9 cellular contexts compared by ENCODE assay signal in genomic region chr6:108847738-108848115, GRCh38. TPM values are rescaled to one million over a fixed set of nuclear protein-coding genes. Genes with fewer than 3 reads are reported as not detected.
DNase-seq lines count a peak whose midpoint lies in the region; ATAC-seq and TF ChIP-seq lines count a peak whose summit lies in the region.
"Had no signal": no experiment of that assay in that cellular context is flagged by ENCODE, and none has a peak within 500 bp of the region (broad histone marks: within the 10 kb centered on the region; RNA-seq: fewer than 3 reads in every experiment).

No MANE protein-coding gene starts in this region.

- H3K4me1 Mint-ChIP-seq in naive thymus-derived CD4-positive, alpha-beta T cell, result peaks cover 11 to 39% (median 29%) of the 10 kb centered on the region in 7 donors

- CTCF ChIA-PET in naive thymus-derived CD4-positive, alpha-beta T cell (lab: Charles Lee), result interaction anchor here (0.8 to 1.4 kb wide), 2 partner anchors 9 to 225 kb away, joined by 3 to 6 read pairs; no protein-coding TSS in a partner anchor

- DNase-seq in NB4 (ENCODE audit: low read depth) (no peak), choroid plexus epithelial cell (ENCODE audit: low read depth) (no peak), ureter (ENCODE audit: low spot score) (no peak), A172 (ENCODE audit: low spot score) (no peak)
- no peak for DNase-seq in naive thymus-derived CD4-positive, alpha-beta T cell
- DNase-seq in NK-92 treated with Interleukin-12 subunit alpha and Interleukin-12 subunit beta, amount 100 ng/mL, for 24 hours (lab: John Stamatoyannopoulos, UW), result no peak

- H3K27me3 Mint-ChIP-seq in naive thymus-derived CD4-positive, alpha-beta T cell, result peaks cover 0 to 40% (median 0%) of the 10 kb centered on the region in 5 donors

- no peak for TF ChIP-seq CTCF in NB4 (IDR thresholded peaks at IDR 0.05; ENCODE audit: low read depth, low read length)
- no peak for TF ChIP-seq CTCF in choroid plexus epithelial cell (conservative IDR thresholded peaks at IDR 0.05; ENCODE audit: low read depth, low read length)

- H3K27me3 ChIP-seq in BLaER1, result no peaks in the 10 kb centered on the region
- no peaks in the 10 kb centered on the region for H3K27me3 ChIP-seq in naive thymus-derived CD4-positive, alpha-beta T cell (ENCODE audit: control insufficient read depth in 2 of 2, insufficient read depth in 2 of 2, low read length in 2 of 2)

- peaks cover 18% of the 10 kb centered on the region for H3K4me1 ChIP-seq in BLaER1
- H3K4me1 ChIP-seq in naive thymus-derived CD4-positive, alpha-beta T cell (ENCODE audit: control insufficient read depth in 2 of 2, insufficient read depth in 2 of 2, low read length in 2 of 2), result peaks cover 6 to 13% of the 10 kb centered on the region in 2 donors

- no peaks in the 10 kb centered on the region for H3K9me3 Mint-ChIP-seq in naive thymus-derived CD4-positive, alpha-beta T cell

- H3K9ac ChIP-seq in BLaER1, result peak overlapping the region; percentile 60; the same call in 1 of the 2 replicates

- no peak for TF ChIP-seq POLR2A in NB4 (IDR thresholded peaks at IDR 0.05; ENCODE audit: extremely low read depth, insufficient read length)

- H3K36me3 Mint-ChIP-seq in naive thymus-derived CD4-positive, alpha-beta T cell, result no peaks in the 10 kb centered on the region

- POLR2A ChIA-PET in naive thymus-derived CD4-positive, alpha-beta T cell (lab: Charles Lee), result interaction anchor here (0.6 to 3.4 kb wide), 9 partner anchors 9 to 290 kb away, joined by 3 to 9 read pairs (median 4); partner anchors contain the start of gene SESN1

- H3K4me2 ChIP-seq in BLaER1, result peak overlapping the region; percentile 85

- peak overlapping the region; percentile 75 to 93 (median 88) for H3K4me3 Mint-ChIP-seq in naive thymus-derived CD4-positive, alpha-beta T cell

- H3K36me3 ChIP-seq in BLaER1, result no peaks in the 10 kb centered on the region
- H3K36me3 ChIP-seq in naive thymus-derived CD4-positive, alpha-beta T cell (ENCODE audit: control insufficient read depth in 2 of 3, insufficient read depth in 3 of 3, low read length in 3 of 3), result no peaks in the 10 kb centered on the region

- no peaks in the 10 kb centered on the region for H3K9me3 ChIP-seq in BLaER1
- H3K9me3 ChIP-seq in naive thymus-derived CD4-positive, alpha-beta T cell (ENCODE audit: control insufficient read depth in 2 of 3, low read length in 3 of 3), result no peaks in the 10 kb centered on the region

- H3K4me3 ChIP-seq in BLaER1, result peak overlapping the region; percentile 75
- H3K4me3 ChIP-seq in NB4 (ENCODE audit: low read depth, low read length), result peak overlapping the region; percentile 79
- peak overlapping the region; percentile 86 for H3K4me3 ChIP-seq in choroid plexus epithelial cell (ENCODE audit: low read depth, low read length)
- H3K4me3 ChIP-seq in naive thymus-derived CD4-positive, alpha-beta T cell (ENCODE audit: low read length), result peak overlapping the region; percentile 90

- ATAC-seq in naive thymus-derived CD4-positive, alpha-beta T cell, result no peak
- ATAC-seq in HG03175 (IDR thresholded peaks at IDR 0.05; ENCODE audit: unreplicated experiment), result no peak

- peak overlapping the region; percentile 72 to 93 (median 85) for H3K27ac Mint-ChIP-seq in naive thymus-derived CD4-positive, alpha-beta T cell

- no peaks in the 10 kb centered on the region; the same call in 1 of the 2 replicates for H4K20me1 ChIP-seq in BLaER1

- H3K27ac ChIP-seq in BLaER1, result no peak overlapping the region
- H3K27ac ChIP-seq in naive thymus-derived CD4-positive, alpha-beta T cell (ENCODE audit: low read depth, low read length), result peak overlapping the region; percentile 69
- H3K27ac ChIP-seq: epithelial cell of prostate had no signal

- intact Hi-C loops in naive thymus-derived CD4-positive, alpha-beta T cell (cut with micrococcal nuclease), result loop anchor here (1.0 to 10.0 kb wide), 18 partner anchors 12 to 1970 kb away; partner anchors contain the start of genes SNX3 (in 2 of the 2), AFG1L (in 1 of the 2), CD164 (in 1 of the 2) and CDK19 (in 1 of the 2)

RNA-seq across cellular contexts. Expression of gene ARMC2, which starts 0.5 kb away (rescaled TPM):
- 10 to 100 TPM in 2 of 5 experiments, 1 to 10 TPM in 3; 6.2 to 12.7 (median 7.9) TPM for total RNA-seq in naive thymus-derived CD4-positive, alpha-beta T cell
- 1 to 10 TPM; 3.6 to 5.4 TPM for polyA plus RNA-seq in naive thymus-derived CD4-positive, alpha-beta T cell
- 10.9 TPM for total RNA-seq in ureter
- 1.7 and 7.2 TPM in 2 replicates for total RNA-seq in A172 (2014; rRNA removed; shearing (Covaris generic))
